In the genomic region with DNA sequence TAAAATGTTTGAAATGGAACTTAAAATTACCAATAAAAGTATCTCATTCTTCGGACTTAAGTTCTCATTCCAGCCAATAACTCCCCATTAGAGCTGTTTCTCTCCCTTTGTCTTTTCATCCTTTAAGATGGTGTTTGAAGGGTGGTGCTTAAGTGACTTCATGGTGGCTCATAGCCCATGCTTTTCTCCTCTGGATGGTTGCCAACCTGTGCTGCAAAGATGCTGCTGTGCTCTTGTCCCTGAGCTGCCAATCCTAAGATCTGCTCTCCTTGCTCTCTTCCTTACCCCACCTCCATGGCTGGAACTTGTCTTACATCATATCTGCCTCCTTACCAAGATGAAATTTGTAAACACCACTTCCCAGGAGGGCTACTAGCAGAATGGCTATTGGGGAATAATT, we compare ENCODE assay signal across 15 cellular contexts. TPM values are rescaled to one million over a fixed set of nuclear protein-coding genes. Genes with fewer than 3 reads are reported as not detected.
DNase-seq lines count a peak whose midpoint lies in the region; ATAC-seq, FAIRE-seq and TF ChIP-seq lines count a peak whose summit lies in the region.
"Had no signal": no experiment of that assay in that cellular context is flagged by ENCODE, and none has a peak within 500 bp of the region (broad histone marks: within the 10 kb centered on the region; RNA-seq: fewer than 3 reads in every experiment).

No MANE protein-coding gene starts in this region.

- no peaks in the 10 kb centered on the region for H3K36me3 ChIP-seq in kidney (ENCODE audit: control insufficient read depth in 1 of 2, insufficient read depth in 2 of 2, low read length in 2 of 2)

- no peak overlapping the region for H3K27ac Mint-ChIP-seq in activated CD4-positive, alpha-beta T cell treated with anti-CD3 and anti-CD28 coated beads, Interleukin-2, amount 10 ng/mL, durations not matched to agents 7 days and 5 days
- H3K27ac Mint-ChIP-seq: activated B cell treated with CpG ODN at 0.5 μM for 24 hours had no signal

- TF ChIP-seq EP300 in A549 (IDR thresholded peaks at IDR 0.05) = no peak

- H3K9ac ChIP-seq in kidney (ENCODE audit: low read length in 2 of 2) = no peak overlapping the region

- H3K4me1 ChIP-seq in A549 (peaks cover 68% of the 10 kb centered on the region), kidney (ENCODE audit: control insufficient read depth in 1 of 2, insufficient read depth in 1 of 2, low read depth in 1 of 2, low read length in 2 of 2) (no peaks in the 10 kb centered on the region)
- H3K4me1 ChIP-seq: testis had no signal

- no peak for TF ChIP-seq RAD21 in A549 (conservative IDR thresholded peaks at IDR 0.05 in 1 of 2, IDR thresholded peaks at IDR 0.05 in 1 of 2)

- peak; percentile 58 to 63; a peak in 5 of 6 replicates for ATAC-seq in A549
- peak; percentile 66; the same call in 2 of the 3 replicates for ATAC-seq in SK-N-SH treated with all-trans-retinoic acid at 6 μM for 48 hours

- peak in 1 of 2 experiments; percentile 72 for DNase-seq in A549 (ENCODE audit: low read depth in 1 of 2, low spot score in 1 of 2)
- peak; percentile 2 for DNase-seq in GOT3 (lab: John Stamatoyannopoulos, UW)
- peak; percentile 60 for DNase-seq in fibroblast of the conjunctiva (ENCODE audit: low read depth)
- DNase-seq in NCI-H146 (lab: John Stamatoyannopoulos, UW) = no peak
- no peak for DNase-seq in nucleus accumbens (lab: John Stamatoyannopoulos, UW)
- no peak for DNase-seq in kidney
- no peak for DNase-seq in activated CD4-positive, alpha-beta T cell treated with anti-CD3 and anti-CD28 coated beads, Interleukin-2, amount 10 ng/mL, durations not matched to agents 7 days and 5 days
- DNase-seq: activated B cell treated with CpG ODN at 0.5 μM for 24 hours; activated naive CD4-positive, alpha-beta T cell treated with Interleukin-2 at 50 U/mL for 16 hours; effector memory CD4-positive, alpha-beta T cell; left cardiac atrium; stimulated activated CD4-positive, alpha-beta T cell treated with anti-CD3 and anti-CD28 coated beads, Interleukin-1b, Interleukin-23, amount 100 ng/mL, for 48 hours; testis had no signal

- peak overlapping the region; percentile 64 for H3K4me2 ChIP-seq in A549

- POLR2A ChIA-PET in A549 (lab: Yijun Ruan, JAX) = interaction anchor here (0.6 to 5.3 kb wide), 3 partner anchors 13 to 193 kb away, joined by 3 to 38 read pairs (median 3); partner anchors contain the start of gene PNRC1
- POLR2A ChIA-PET in activated CD4-positive, alpha-beta T cell treated with anti-CD3 and anti-CD28 coated beads, Interleukin-2, amount 10 ng/mL, durations not matched to agents 7 days and 5 days (lab: Charles Lee) = no interaction called here

- WGBS in A549 (ENCODE audit: missing lambda C conversion rate) = 38% methylated on average over 1 of the region's 1 CpG

- peaks cover 22% of the 10 kb centered on the region for H3K4me1 Mint-ChIP-seq in activated CD4-positive, alpha-beta T cell treated with anti-CD3 and anti-CD28 coated beads, Interleukin-2, amount 10 ng/mL, durations not matched to agents 7 days and 5 days

- H3K27ac ChIP-seq in A549 (peak overlapping the region; percentile 82 to 86), kidney (ENCODE audit: low read depth in 2 of 2, low read length in 2 of 2) (no peak overlapping the region)
- H3K27ac ChIP-seq: testis had no signal

- peaks cover 4% of the 10 kb centered on the region for H3K36me3 Mint-ChIP-seq in activated CD4-positive, alpha-beta T cell treated with anti-CD3 and anti-CD28 coated beads, Interleukin-2, amount 10 ng/mL, durations not matched to agents 7 days and 5 days (ENCODE audit: low read depth)

- no peak overlapping the region for H3K4me3 Mint-ChIP-seq in activated CD4-positive, alpha-beta T cell treated with anti-CD3 and anti-CD28 coated beads, Interleukin-2, amount 10 ng/mL, durations not matched to agents 7 days and 5 days
- H3K4me3 Mint-ChIP-seq: activated B cell treated with CpG ODN at 0.5 μM for 24 hours had no signal

- CTCF ChIA-PET in A549 (lab: Yijun Ruan, JAX) = no interaction called here
- CTCF ChIA-PET in activated CD4-positive, alpha-beta T cell treated with anti-CD3 and anti-CD28 coated beads, Interleukin-2, amount 10 ng/mL, durations not matched to agents 7 days and 5 days (lab: Charles Lee) = interaction anchor here (0.7 kb wide), 1 partner anchor 306 kb away, joined by 3 read pairs; no protein-coding TSS in a partner anchor

- H3K27me3 Mint-ChIP-seq in activated CD4-positive, alpha-beta T cell treated with anti-CD3 and anti-CD28 coated beads, Interleukin-2, amount 10 ng/mL, durations not matched to agents 7 days and 5 days = no peaks in the 10 kb centered on the region
- H3K27me3 Mint-ChIP-seq: activated B cell treated with CpG ODN at 0.5 μM for 24 hours had no signal

- TF ChIP-seq POLR2A in A549 (IDR thresholded peaks at IDR 0.05; ENCODE audit: low read length) = no peak

- no peaks in the 10 kb centered on the region for H3K9me3 ChIP-seq in A549
- no peaks in the 10 kb centered on the region for H3K9me3 ChIP-seq in kidney (ENCODE audit: control insufficient read depth in 1 of 2, low read length in 2 of 2)
- H3K9me3 ChIP-seq: testis had no signal

- FAIRE-seq in A549 (lab: Jason Lieb, UNC) = no peak
- no peak for FAIRE-seq in kidney (lab: Jason Lieb, UNC)
- FAIRE-seq: GM12891 had no signal

- peaks cover 1% of the 10 kb centered on the region for H3K9me3 Mint-ChIP-seq in activated CD4-positive, alpha-beta T cell treated with anti-CD3 and anti-CD28 coated beads, Interleukin-2, amount 10 ng/mL, durations not matched to agents 7 days and 5 days
- H3K9me3 Mint-ChIP-seq: activated B cell treated with CpG ODN at 0.5 μM for 24 hours had no signal

- intact Hi-C loops in kidney (cut with DNase I) = no loop called here

- no peak overlapping the region for H3K4me3 ChIP-seq in A549
- no peak overlapping the region for H3K4me3 ChIP-seq in kidney (ENCODE audit: low read length in 2 of 2)
- H3K4me3 ChIP-seq: testis had no signal

- TF ChIP-seq CTCF in A549 (IDR thresholded peaks at IDR 0.05) (no peak), kidney (IDR thresholded peaks at IDR 0.05; ENCODE audit: borderline replicate concordance, extremely low read depth, insufficient read depth) (no peak)

TF ChIP-seq in A549, 52 proteins besides CTCF, POLR2A, EP300 and RAD21:
- TF ChIP-seq HDAC2 (IDR thresholded peaks at IDR 0.05) (no peak), RFX5 (IDR thresholded peaks at IDR 0.05) (no peak), TFCP2L1 (CRISPR knock-in tag; IDR thresholded peaks at IDR 0.05) (no peak), MAFK (IDR thresholded peaks at IDR 0.05; ENCODE audit: partially characterized antibody) (no peak), HES2 (IDR thresholded peaks at IDR 0.05) (no peak), CHD4 (IDR thresholded peaks at IDR 0.05; ENCODE audit: borderline replicate concordance) (no peak), FOSL2 (IDR thresholded peaks at IDR 0.05) (no peak), FOSL2 (CRISPR knock-in tag; IDR thresholded peaks at IDR 0.05) (no peak), ZFP36 (IDR thresholded peaks at IDR 0.05; ENCODE audit: borderline replicate concordance, partially characterized antibody) (no peak), HEYL (CRISPR knock-in tag; IDR thresholded peaks at IDR 0.05) (no peak), HOXB13 (CRISPR knock-in tag; IDR thresholded peaks at IDR 0.05; ENCODE audit: low read depth) (no peak), TP53 (CRISPR knock-in tag; IDR thresholded peaks at IDR 0.05) (no peak), JUN (IDR thresholded peaks at IDR 0.05) (no peak), SREBF2 (IDR thresholded peaks at IDR 0.05) (no peak), ZNF302 (CRISPR knock-in tag; IDR thresholded peaks at IDR 0.05) (no peak), MAZ (IDR thresholded peaks at IDR 0.05; ENCODE audit: borderline replicate concordance, low read depth, low read length) (no peak), BHLHE40 (IDR thresholded peaks at IDR 0.05; ENCODE audit: low read depth, low read length) (no peak)

TF ChIP-seq in SK-N-SH treated with all-trans-retinoic acid at 6 μM for 48 hours, 23 proteins besides CTCF, POLR2A, EP300 and RAD21 (continues in another document):
- TF ChIP-seq ARNTL (CRISPR knock-in tag; IDR thresholded peaks at IDR 0.05; ENCODE audit: borderline replicate concordance, low read depth) (no peak), CSDC2 (CRISPR knock-in tag; IDR thresholded peaks at IDR 0.05) (no peak), TSHZ2 (CRISPR knock-in tag; IDR thresholded peaks at IDR 0.05) (no peak), TOX (CRISPR knock-in tag; IDR thresholded peaks at IDR 0.05; ENCODE audit: borderline replicate concordance) (no peak)

RNA-seq across cellular contexts. Expression of gene PNRC1, which starts 31.6 kb away (rescaled TPM):
- polyA plus RNA-seq in A549 (2011; rRNA removed) = 27.2 and 28.3 TPM in 2 replicates
- 6.1 and 8.8 TPM in 2 replicates for polyA plus RNA-seq in A549 (2012; cell fraction: cytosol; rRNA removed)
- 7.5 and 12.5 TPM in 2 replicates for polyA plus RNA-seq in A549 (2012; cell fraction: nucleus; rRNA removed)
- polyA plus RNA-seq in A549 (2017; fragmentation: RNase III; extraction: RNeasy Plus Mini Kit Qiagen cat#74134 plus additional on column Dnase treatment) = 25.6 to 38.2 TPM (median 37.8 TPM) in 3 replicates
- polyA minus RNA-seq in A549 (2011; rRNA and poly(A)+ RNA removed) = 16.0 and 26.3 TPM in 2 replicates
- total RNA-seq in kidney = 232 TPM
- polyA plus RNA-seq in kidney (ENCODE audit: insufficient read depth, low read depth, low replicate concordance) = 72.0 TPM
- 100 to 1,000 TPM in 1 of 2 experiments, 10 to 100 TPM in 1; 95.0 to 111 TPM for total RNA-seq in activated CD4-positive, alpha-beta T cell treated with anti-CD3 and anti-CD28 coated beads, Interleukin-2, amount 10 ng/mL, durations not matched to agents 7 days and 5 days

Comparison
In these comparisons a context has a peak if more than half of its experiments do, and no peak if none do; other contexts are left out.
1. DNase-seq: peak in GOT3 (single experiment) and fibroblast of the conjunctiva (single experiment); none in NCI-H146 (single experiment), nucleus accumbens (0 of 56), kidney (single experiment) and activated CD4-positive, alpha-beta T cell treated with anti-CD3 and anti-CD28 coated beads, Interleukin-2, amount 10 ng/mL, durations not matched to agents 7 days and 5 days (single experiment).
2. H3K27ac ChIP-seq: peak in A549 (2 of 2); none in kidney (0 of 2).